Comparison of ENCODE assay signal across 9 cellular contexts in the genomic region with DNA sequence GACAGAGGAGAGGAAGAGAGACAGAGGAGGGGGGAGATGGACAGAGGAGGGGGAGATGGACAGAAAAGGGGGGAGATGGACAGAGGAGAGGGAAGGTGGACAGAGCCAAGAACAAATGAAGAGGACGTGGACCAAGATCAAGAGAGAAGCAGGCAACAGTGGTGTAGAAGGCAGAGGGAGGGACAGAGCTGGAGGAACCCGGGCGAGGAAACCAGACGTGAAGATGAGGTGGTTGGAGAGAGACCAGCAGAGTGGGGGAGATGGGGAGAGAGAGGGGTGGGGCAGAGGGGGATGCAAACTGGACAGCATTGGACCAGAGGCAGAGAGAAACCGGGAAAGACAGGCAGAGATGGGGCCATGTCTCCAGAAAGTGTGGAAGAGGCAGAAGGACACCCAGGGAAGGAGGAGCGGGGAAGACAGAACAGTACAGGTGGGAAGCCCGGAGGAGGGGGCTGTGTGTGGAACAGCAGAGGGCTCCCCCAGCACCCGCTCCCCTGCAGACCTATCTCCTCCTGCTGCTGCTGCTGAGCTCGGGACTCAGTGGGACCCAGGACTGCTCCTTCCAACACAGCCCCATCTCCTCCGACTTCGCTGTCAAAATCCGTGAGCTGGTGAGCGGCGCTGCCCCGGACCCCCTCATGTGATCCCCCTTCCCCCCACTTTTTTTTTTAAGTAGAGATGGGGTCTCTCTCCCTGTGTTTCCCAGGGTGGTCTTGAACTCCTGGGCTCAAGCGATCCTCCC. TPM values are rescaled to one million over a fixed set of nuclear protein-coding genes. Genes with fewer than 3 reads are reported as not detected.
DNase-seq lines count a peak whose midpoint lies in the region; ATAC-seq, FAIRE-seq and TF ChIP-seq lines count a peak whose summit lies in the region.
"Had no signal": no experiment of that assay in that cellular context is flagged by ENCODE, and none has a peak within 500 bp of the region (broad histone marks: within the 10 kb centered on the region; RNA-seq: fewer than 3 reads in every experiment).

No MANE protein-coding gene starts in this region.

- no peaks in the 10 kb centered on the region for H3K9me2 ChIP-seq in GM23338 (ENCODE audit: insufficient read depth)

- peaks cover 3% of the 10 kb centered on the region; the same call in 2 of the 3 replicates for H3K9me3 Mint-ChIP-seq in GM23338
- H3K9me3 Mint-ChIP-seq in activated naive CD8-positive, alpha-beta T cell treated with anti-CD3 and anti-CD28 coated beads, Interleukin-2, amount 10 ng/mL, durations not matched to agents 7 days and 5 days, result no peaks in the 10 kb centered on the region
- H3K9me3 Mint-ChIP-seq in natural killer cell, result no peaks in the 10 kb centered on the region

- ATAC-seq in GM23338, result no peak
- ATAC-seq in activated naive CD8-positive, alpha-beta T cell treated with anti-CD3 and anti-CD28 coated beads, Interleukin-2, amount 10 ng/mL, durations not matched to agents 7 days and 5 days (ENCODE audit: low read depth), result no peak
- ATAC-seq in natural killer cell, result no peak
- ATAC-seq in GM18868 (IDR thresholded peaks at IDR 0.05; ENCODE audit: unreplicated experiment), result no peak
- ATAC-seq in GM21528 (IDR thresholded peaks at IDR 0.05; ENCODE audit: low FRiP score, unreplicated experiment), result no peak
- ATAC-seq: body of pancreas had no signal

- peak overlapping the region; percentile 65; the same call in 1 of the 2 replicates for H3K4me2 ChIP-seq in GM23338

- no peak for TF ChIP-seq CTCF in AG04449 (IDR thresholded peaks at IDR 0.05; ENCODE audit: insufficient read depth, low read length, missing control alignments)
- no peak for TF ChIP-seq CTCF in GM23338 (conservative IDR thresholded peaks at IDR 0.05; ENCODE audit: low read depth in 2 of 2)
- TF ChIP-seq CTCF in natural killer cell (IDR thresholded peaks at IDR 0.05), result no peak
- no peak for TF ChIP-seq CTCF in prostate gland (IDR thresholded peaks at IDR 0.05)

- peak overlapping the region; percentile 75 for H3K4me3 ChIP-seq in AG04449 (ENCODE audit: low read depth, low read length)
- no peak overlapping the region; the same call in 1 of the 2 replicates for H3K4me3 ChIP-seq in GM23338
- no peak overlapping the region for H3K4me3 ChIP-seq in prostate gland
- H3K4me3 ChIP-seq: body of pancreas had no signal

- CTCF ChIA-PET in AG04449 (lab: Yijun Ruan, JAX), result interaction anchor here (1.0 to 1.8 kb wide), 7 partner anchors 9 to 249 kb away, joined by 4 to 8 read pairs (median 6); partner anchors contain the start of gene RCN3

- WGBS in prostate gland, result 70% methylated on average over 16 of the region's 16 CpGs

- H3K4me1 Mint-ChIP-seq in GM23338 (peaks cover 17% of the 10 kb centered on the region), natural killer cell (peaks cover 23 to 41% of the 10 kb centered on the region in 2 donors)
- peaks cover 34% of the 10 kb centered on the region for H3K4me1 Mint-ChIP-seq in activated naive CD8-positive, alpha-beta T cell treated with anti-CD3 and anti-CD28 coated beads, Interleukin-2, amount 10 ng/mL, durations not matched to agents 7 days and 5 days

- peak overlapping the region; percentile 57 for H3K4me3 Mint-ChIP-seq in GM23338
- H3K4me3 Mint-ChIP-seq in activated naive CD8-positive, alpha-beta T cell treated with anti-CD3 and anti-CD28 coated beads, Interleukin-2, amount 10 ng/mL, durations not matched to agents 7 days and 5 days, result peak overlapping the region; percentile 98
- H3K4me3 Mint-ChIP-seq in natural killer cell, result peak overlapping the region; percentile 95

- H3F3A ChIP-seq in GM23338 (replicated peaks; ENCODE audit: low read depth), result peaks cover 18% of the 10 kb centered on the region; the same call in 1 of the 2 replicates

- H4K20me1 ChIP-seq in GM23338 (replicated peaks; ENCODE audit: insufficient read depth), result no peaks in the 10 kb centered on the region

- H3K27ac Mint-ChIP-seq in GM23338, result no peak overlapping the region
- peak overlapping the region; percentile 99 for H3K27ac Mint-ChIP-seq in activated naive CD8-positive, alpha-beta T cell treated with anti-CD3 and anti-CD28 coated beads, Interleukin-2, amount 10 ng/mL, durations not matched to agents 7 days and 5 days
- peak overlapping the region; percentile 88 to 94 for H3K27ac Mint-ChIP-seq in natural killer cell

- H3K4me1 ChIP-seq in GM23338 (ENCODE audit: insufficient read depth) (peaks cover 5% of the 10 kb centered on the region; the same call in 1 of the 2 replicates), prostate gland (replicated peaks) (no peaks in the 10 kb centered on the region)

- POLR2A ChIA-PET in AG04449 (lab: Yijun Ruan, JAX), result no interaction called here
- POLR2A ChIA-PET in activated naive CD8-positive, alpha-beta T cell treated with anti-CD3 and anti-CD28 coated beads, Interleukin-2, amount 10 ng/mL, durations not matched to agents 7 days and 5 days (lab: Charles Lee), result interaction anchor here (0.6 to 4.8 kb wide), 16 partner anchors 9 to 502 kb away, joined by 3 to 60 read pairs (median 6); partner anchors contain the start of genes ALDH16A1, KASH5, NOSIP and PIH1D1

- H3K36me3 ChIP-seq in GM23338 (ENCODE audit: insufficient read depth) (no peaks in the 10 kb centered on the region), prostate gland (no peaks in the 10 kb centered on the region)

- H3K36me3 Mint-ChIP-seq in GM23338 (ENCODE audit: low read depth) (peaks cover 11% of the 10 kb centered on the region; the same call in 2 of the 3 replicates), natural killer cell (no peaks in the 10 kb centered on the region)
- H3K36me3 Mint-ChIP-seq in activated naive CD8-positive, alpha-beta T cell treated with anti-CD3 and anti-CD28 coated beads, Interleukin-2, amount 10 ng/mL, durations not matched to agents 7 days and 5 days, result peaks cover 29% of the 10 kb centered on the region

- intact Hi-C loops in natural killer cell (cut with micrococcal nuclease), result no loop called here
- intact Hi-C loops in prostate gland (cut with DNase I), result no loop called here

- no peaks in the 10 kb centered on the region for H3K79me2 ChIP-seq in GM23338 (replicated peaks; ENCODE audit: insufficient read depth)

- no peak for DNase-seq in AG04449 (ENCODE audit: low read depth, low spot score)
- no peak for DNase-seq in GM23338 (ENCODE audit: low spot score)
- no peak for DNase-seq in activated naive CD8-positive, alpha-beta T cell treated with anti-CD3 and anti-CD28 coated beads, Interleukin-2, amount 10 ng/mL, durations not matched to agents 7 days and 5 days
- no peak for DNase-seq in natural killer cell
- no peak for DNase-seq in prostate gland (ENCODE audit: low spot score)
- DNase-seq in GM19239 (ENCODE audit: insufficient read length, low spot score), result no peak
- DNase-seq: body of pancreas had no signal

- H3K27ac ChIP-seq in GM23338 (ENCODE audit: low read depth) (no peak overlapping the region), prostate gland (peak overlapping the region in 1 of 2 donors; percentile 33)

- H3K27me3 Mint-ChIP-seq in GM23338 (ENCODE audit: insufficient read depth, low read depth, poor library complexity) (peaks cover 23% of the 10 kb centered on the region), natural killer cell (ENCODE audit: low read depth in 2 of 2) (no peaks in the 10 kb centered on the region)
- H3K27me3 Mint-ChIP-seq in activated naive CD8-positive, alpha-beta T cell treated with anti-CD3 and anti-CD28 coated beads, Interleukin-2, amount 10 ng/mL, durations not matched to agents 7 days and 5 days, result no peaks in the 10 kb centered on the region

- no peaks in the 10 kb centered on the region for H3K9me3 ChIP-seq in prostate gland
- H3K9me3 ChIP-seq: body of pancreas had no signal

- FAIRE-seq in GM19239 (lab: Jason Lieb, UNC), result no peak

- H3K27me3 ChIP-seq in GM23338 (ENCODE audit: insufficient read depth) (no peaks in the 10 kb centered on the region; the same call in 1 of the 2 replicates), prostate gland (replicated peaks; ENCODE audit: insufficient read depth) (no peaks in the 10 kb centered on the region)
- H3K27me3 ChIP-seq: body of pancreas had no signal

- no peak for TF ChIP-seq POLR2A in prostate gland (IDR thresholded peaks at IDR 0.05)

- peak overlapping the region; percentile 43; the same call in 1 of the 2 replicates for H2AFZ ChIP-seq in GM23338

RNA-seq across cellular contexts. Expression of gene FLT3LG, which starts 1.3 kb away (rescaled TPM):
- total RNA-seq in GM23338 (2014; rRNA removed; shearing (Covaris generic)), result 0.49 TPM in 1 of 2 replicates, not detected in the other
- polyA plus RNA-seq in GM23338 (2016; fragmentation: Nextera tagmentation; extraction: Ambion mirVana), result 1.8 and 3.3 TPM in 2 replicates
- 100 to 1,000 TPM; 250 to 282 TPM for total RNA-seq in activated naive CD8-positive, alpha-beta T cell treated with anti-CD3 and anti-CD28 coated beads, Interleukin-2, amount 10 ng/mL, durations not matched to agents 7 days and 5 days
- 10 to 100 TPM; 44.7 to 65.7 (median 64.8) TPM for total RNA-seq in natural killer cell
- total RNA-seq in prostate gland, result 10 to 100 TPM in 1 of 2 donors, 1 to 10 TPM in 1; 2.9 to 10.7 TPM

RNA-seq across cellular contexts. Expression of gene RPL13A, which starts 12.0 kb away (rescaled TPM):
- total RNA-seq in GM23338 (2014; rRNA removed; shearing (Covaris generic)), result 2,007 and 2,412 TPM in 2 replicates
- polyA plus RNA-seq in GM23338 (2016; fragmentation: Nextera tagmentation; extraction: Ambion mirVana), result 2,105 and 2,261 TPM in 2 replicates
- total RNA-seq in activated naive CD8-positive, alpha-beta T cell treated with anti-CD3 and anti-CD28 coated beads, Interleukin-2, amount 10 ng/mL, durations not matched to agents 7 days and 5 days, result 1,000 to 10,000 TPM; 2,936 to 3,173 TPM
- total RNA-seq in natural killer cell (1,000 to 10,000 TPM; 1,881 to 2,284 (median 2,283) TPM), prostate gland (1,000 to 10,000 TPM; 2,414 to 3,956 TPM)

RNA-seq across cellular contexts. Expression of gene RPS11, which starts 20.9 kb away (rescaled TPM):
- total RNA-seq in GM23338 (2014; rRNA removed; shearing (Covaris generic)), result 4,006 and 4,643 TPM in 2 replicates
- 2,646 and 2,793 TPM in 2 replicates for polyA plus RNA-seq in GM23338 (2016; fragmentation: Nextera tagmentation; extraction: Ambion mirVana)
- total RNA-seq in activated naive CD8-positive, alpha-beta T cell treated with anti-CD3 and anti-CD28 coated beads, Interleukin-2, amount 10 ng/mL, durations not matched to agents 7 days and 5 days, result 1,000 to 10,000 TPM; 2,412 to 2,445 TPM
- total RNA-seq in natural killer cell (1,000 to 10,000 TPM; 1,427 to 1,714 (median 1,549) TPM), prostate gland (1,000 to 10,000 TPM; 4,118 to 4,499 TPM)

RNA-seq across cellular contexts. Expression of gene ALDH16A1, which starts 22.3 kb away (rescaled TPM):
- 57.3 and 62.3 TPM in 2 replicates for total RNA-seq in GM23338 (2014; rRNA removed; shearing (Covaris generic))
- 16.8 and 20.0 TPM in 2 replicates for polyA plus RNA-seq in GM23338 (2016; fragmentation: Nextera tagmentation; extraction: Ambion mirVana)
- total RNA-seq in activated naive CD8-positive, alpha-beta T cell treated with anti-CD3 and anti-CD28 coated beads, Interleukin-2, amount 10 ng/mL, durations not matched to agents 7 days and 5 days, result 10 to 100 TPM; 41.8 to 42.9 TPM
- 10 to 100 TPM; 39.9 to 43.2 (median 41.4) TPM for total RNA-seq in natural killer cell
- total RNA-seq in prostate gland, result 10 to 100 TPM; 24.3 to 42.0 TPM

RNA-seq across cellular contexts. Expression of gene PIH1D1, which starts 23.7 kb away (rescaled TPM):
- total RNA-seq in GM23338 (2014; rRNA removed; shearing (Covaris generic)), result 147 and 164 TPM in 2 replicates
- 93.6 and 103 TPM in 2 replicates for polyA plus RNA-seq in GM23338 (2016; fragmentation: Nextera tagmentation; extraction: Ambion mirVana)
- 100 to 1,000 TPM; 143 to 148 TPM for total RNA-seq in activated naive CD8-positive, alpha-beta T cell treated with anti-CD3 and anti-CD28 coated beads, Interleukin-2, amount 10 ng/mL, durations not matched to agents 7 days and 5 days
- total RNA-seq in natural killer cell (100 to 1,000 TPM; 112 to 149 (median 138) TPM), prostate gland (100 to 1,000 TPM in 1 of 2 donors, 10 to 100 TPM in 1; 93.0 to 123 TPM)
